1 cellular context compared by ENCODE assay signal in the genomic region with DNA sequence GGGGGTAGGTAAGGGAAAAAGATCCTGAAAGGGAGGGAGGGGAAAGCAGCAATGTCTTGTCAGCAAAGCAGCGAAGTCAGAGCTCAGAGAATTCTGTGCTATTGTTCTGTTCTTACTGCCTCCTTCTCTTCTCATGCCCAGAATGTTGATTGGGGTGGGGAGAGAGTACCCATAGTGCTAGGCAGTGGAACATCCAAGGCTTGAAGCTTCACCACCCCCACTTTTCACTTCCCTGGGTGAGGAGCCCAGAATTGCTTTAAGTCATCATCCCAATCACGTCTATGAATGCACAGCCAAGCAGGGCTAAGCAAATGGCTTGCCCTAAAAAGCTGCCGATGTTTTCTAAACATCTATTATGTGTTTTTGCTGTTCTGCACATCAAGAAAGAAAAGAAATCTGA.
TF ChIP-seq lines count a peak whose summit lies in the region.

No MANE protein-coding gene starts in this region.

TF ChIP-seq in HCT116, 20 proteins besides CTCF, POLR2A, EP300 and RAD21 (continued from another document):
- TF ChIP-seq, protein P1, sequence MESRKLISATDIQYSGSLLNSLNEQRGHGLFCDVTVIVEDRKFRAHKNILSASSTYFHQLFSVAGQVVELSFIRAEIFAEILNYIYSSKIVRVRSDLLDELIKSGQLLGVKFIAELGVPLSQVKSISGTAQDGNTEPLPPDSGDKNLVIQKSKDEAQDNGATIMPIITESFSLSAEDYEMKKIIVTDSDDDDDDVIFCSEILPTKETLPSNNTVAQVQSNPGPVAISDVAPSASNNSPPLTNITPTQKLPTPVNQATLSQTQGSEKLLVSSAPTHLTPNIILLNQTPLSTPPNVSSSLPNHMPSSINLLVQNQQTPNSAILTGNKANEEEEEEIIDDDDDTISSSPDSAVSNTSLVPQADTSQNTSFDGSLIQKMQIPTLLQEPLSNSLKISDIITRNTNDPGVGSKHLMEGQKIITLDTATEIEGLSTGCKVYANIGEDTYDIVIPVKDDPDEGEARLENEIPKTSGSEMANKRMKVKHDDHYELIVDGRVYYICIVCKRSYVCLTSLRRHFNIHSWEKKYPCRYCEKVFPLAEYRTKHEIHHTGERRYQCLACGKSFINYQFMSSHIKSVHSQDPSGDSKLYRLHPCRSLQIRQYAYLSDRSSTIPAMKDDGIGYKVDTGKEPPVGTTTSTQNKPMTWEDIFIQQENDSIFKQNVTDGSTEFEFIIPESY (IDR thresholded peaks at IDR 0.05; ENCODE audit: extremely low read depth, insufficient replicate concordance, low read length), result no peak
- TF ChIP-seq EZH2 (IDR thresholded peaks at IDR 0.05) (no peak), ZNF274 (IDR thresholded peaks at IDR 0.05; ENCODE audit: low read depth, low read length) (no peak)
